ENCODE assay signal across 10 cellular contexts in the genomic region with DNA sequence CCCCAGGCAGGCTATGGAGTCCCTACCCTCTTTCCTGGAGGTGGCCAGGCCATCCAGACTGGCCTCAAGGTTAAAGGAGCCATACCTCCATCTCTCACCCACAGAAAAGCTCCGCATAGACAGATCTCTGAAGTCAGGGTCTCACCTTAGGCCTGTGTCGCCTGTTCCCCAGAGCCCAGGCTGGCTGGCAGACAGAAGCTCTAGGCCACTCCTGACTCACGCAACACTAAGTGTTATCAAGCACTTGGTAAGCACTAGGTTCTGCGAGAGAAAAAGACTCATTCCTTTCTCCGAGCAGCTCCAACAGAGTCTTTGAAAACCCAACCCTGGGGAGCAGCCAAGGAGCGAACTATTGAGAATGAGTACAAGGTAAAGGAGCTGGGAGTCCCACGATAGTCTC. TPM values are rescaled to one million over a fixed set of nuclear protein-coding genes. Genes with fewer than 3 reads are reported as not detected.
DNase-seq lines count a peak whose midpoint lies in the region; ATAC-seq, FAIRE-seq and TF ChIP-seq lines count a peak whose summit lies in the region.
"Had no signal": no experiment of that assay in that cellular context is flagged by ENCODE, and none has a peak within 500 bp of the region (broad histone marks: within the 10 kb centered on the region; RNA-seq: fewer than 3 reads in every experiment).

No MANE protein-coding gene starts in this region.

- DNase-seq in CD8-positive, alpha-beta memory T cell, result no peak
- DNase-seq in M059J (ENCODE audit: low read depth) (peak; percentile 54), endodermal cell (no peak), pancreas (peak in 1 of 6 donors; percentile 17), DMS153 (lab: John Stamatoyannopoulos, UW) (no peak)
- DNase-seq: NCI-H146 had no signal

- H3K9me3 Mint-ChIP-seq in CD8-positive, alpha-beta memory T cell, result no peaks in the 10 kb centered on the region
- H3K9me3 Mint-ChIP-seq in endodermal cell, result no peaks in the 10 kb centered on the region

- ATAC-seq in pancreas (no peak), GM18520 (IDR thresholded peaks at IDR 0.05; ENCODE audit: unreplicated experiment) (no peak), HG03139 (IDR thresholded peaks at IDR 0.05; ENCODE audit: unreplicated experiment) (no peak), GM18909 (IDR thresholded peaks at IDR 0.05; ENCODE audit: poor library complexity, unreplicated experiment) (no peak)

- peak overlapping the region; percentile 63 to 99 (median 76) for H3K4me3 Mint-ChIP-seq in CD8-positive, alpha-beta memory T cell
- peak overlapping the region; percentile 99 for H3K4me3 Mint-ChIP-seq in endodermal cell

- H3K27me3 ChIP-seq in CD8-positive, alpha-beta memory T cell (ENCODE audit: insufficient read depth, low read length, poor library complexity, severe bottlenecking), result no peaks in the 10 kb centered on the region
- H3K27me3 ChIP-seq in endodermal cell (ENCODE audit: control insufficient read depth, insufficient read depth, low read length, poor library complexity, severe bottlenecking) (no peaks in the 10 kb centered on the region), pancreas (no peaks in the 10 kb centered on the region)
- H3K27me3 ChIP-seq: neutrophil had no signal

- POLR2A ChIA-PET in CD8-positive, alpha-beta memory T cell (lab: Charles Lee), result interaction anchor here (0.5 kb wide), 1 partner anchor 19 kb away, joined by 3 read pairs; no protein-coding TSS in a partner anchor

- intact Hi-C loops in pancreas (cut with DNase I), result no loop called here

- H3K36me3 Mint-ChIP-seq in CD8-positive, alpha-beta memory T cell, result peaks cover 6 to 91% (median 18%) of the 10 kb centered on the region in 3 donors
- peaks cover 90% of the 10 kb centered on the region for H3K36me3 Mint-ChIP-seq in endodermal cell (ENCODE audit: low read depth)

- peaks cover 88 to 91% (median 90%) of the 10 kb centered on the region in 3 donors for H3K4me1 Mint-ChIP-seq in CD8-positive, alpha-beta memory T cell
- H3K4me1 Mint-ChIP-seq in endodermal cell, result peaks cover 80% of the 10 kb centered on the region

- peak overlapping the region; percentile 35 for H3K4me3 ChIP-seq in CD8-positive, alpha-beta memory T cell (ENCODE audit: low read length)
- peak overlapping the region; percentile 99 for H3K4me3 ChIP-seq in endodermal cell (ENCODE audit: low read length)
- H3K4me3 ChIP-seq in pancreas, result no peak overlapping the region

- H3K4me1 ChIP-seq in CD8-positive, alpha-beta memory T cell (ENCODE audit: insufficient read depth, low read length), result peaks cover 85% of the 10 kb centered on the region
- H3K4me1 ChIP-seq in endodermal cell (ENCODE audit: control insufficient read depth, insufficient read depth, low read length) (peaks cover 46% of the 10 kb centered on the region), pancreas (peaks cover 32 to 71% (median 55%) of the 10 kb centered on the region in 3 donors)

- peak overlapping the region in 7 of 8 donors; percentile 7 to 99 (median 87) for H3K27ac Mint-ChIP-seq in CD8-positive, alpha-beta memory T cell
- H3K27ac Mint-ChIP-seq in endodermal cell, result peak overlapping the region; percentile 76

- H3K36me3 ChIP-seq in CD8-positive, alpha-beta memory T cell (ENCODE audit: insufficient read depth, low read length), result no peaks in the 10 kb centered on the region
- H3K36me3 ChIP-seq in endodermal cell (ENCODE audit: control insufficient read depth, insufficient read depth, low read length) (peaks cover 96% of the 10 kb centered on the region), pancreas (no peaks in the 10 kb centered on the region)

- no peak overlapping the region for H3K27ac ChIP-seq in CD8-positive, alpha-beta memory T cell (ENCODE audit: low read depth, low read length)
- H3K27ac ChIP-seq in endodermal cell (ENCODE audit: low read depth, low read length) (no peak overlapping the region), pancreas (peak overlapping the region in 3 of 4 donors; percentile 25 to 99 (median 60))
- H3K27ac ChIP-seq: neutrophil had no signal

- no peaks in the 10 kb centered on the region for H3K9me3 ChIP-seq in CD8-positive, alpha-beta memory T cell (ENCODE audit: low read length)
- no peaks in the 10 kb centered on the region for H3K9me3 ChIP-seq in endodermal cell (ENCODE audit: control insufficient read depth, low read length)
- H3K9me3 ChIP-seq in pancreas, result no peaks in the 10 kb centered on the region
- H3K9me3 ChIP-seq: neutrophil had no signal

- FAIRE-seq in pancreas (lab: Jason Lieb, UNC), result no peak

- CTCF ChIA-PET in CD8-positive, alpha-beta memory T cell (lab: Charles Lee), result no interaction called here

- 82 to 85% methylated on average over 6 to 7 of the region's 7 CpGs for WGBS in endodermal cell (ENCODE audit: insufficient coverage in 1 of 2, insufficient read length in 1 of 2), 2 experiments
- WGBS in pancreas, 2 donors, result 88 to 91% methylated on average over 7 of the region's 7 CpGs

- H3K27me3 Mint-ChIP-seq in CD8-positive, alpha-beta memory T cell, result peaks cover 0 to 1% of the 10 kb centered on the region in 2 donors
- peaks cover 2% of the 10 kb centered on the region for H3K27me3 Mint-ChIP-seq in endodermal cell (ENCODE audit: insufficient read depth)

- H3K9ac ChIP-seq in endodermal cell (ENCODE audit: extremely low read depth, low read length, poor library complexity, severe bottlenecking), result no peak overlapping the region

- TF ChIP-seq CTCF in endodermal cell (conservative IDR thresholded peaks at IDR 0.05), result no peak
- TF ChIP-seq CTCF in pancreas (IDR thresholded peaks at IDR 0.05), result no peak

RNA-seq across cellular contexts. Expression of a gene that starts 6.1 kb away (rescaled TPM):
- 10 to 100 TPM; 23.3 TPM for total RNA-seq in CD8-positive, alpha-beta memory T cell
- 7.0 TPM for polyA plus RNA-seq in CD8-positive, alpha-beta memory T cell
- total RNA-seq in M059J (2014; rRNA removed; shearing (Covaris generic)), result 12.6 and 19.3 TPM in 2 replicates
- total RNA-seq in endodermal cell (10 to 100 TPM; 52.4 to 67.4 TPM), pancreas (10 to 100 TPM in 2 of 6 donors, 1 to 10 TPM in 4; 5.3 to 22.4 (median 6.8) TPM)
- 16.5 TPM for polyA plus RNA-seq in endodermal cell (2013, experiment 1 of 2)
- polyA plus RNA-seq in endodermal cell (2013, experiment 2 of 2), result 16.2 TPM
- polyA plus RNA-seq in pancreas, result 1 to 10 TPM; 4.2 to 8.2 TPM

Comparison
In these comparisons a context has a peak if more than half of its experiments do, and no peak if none do; other contexts are left out.
1. H3K27ac ChIP-seq: peak in pancreas (3 of 4); none in CD8-positive, alpha-beta memory T cell (single experiment) and endodermal cell (single experiment).
2. H3K4me3 ChIP-seq: peak in CD8-positive, alpha-beta memory T cell (single experiment) and endodermal cell (single experiment); none in pancreas (0 of 4).